ENCODE assay signal across 26 cellular contexts in genomic region chr7:94258418-94258817, GRCh38.
A peak's percentile ranks its signal among the peaks of the same experiment; 100 is the strongest.
DNase-seq lines count a peak whose midpoint lies in the region; TF ChIP-seq lines count a peak whose summit lies in the region.
"Had no signal": no experiment of that assay in that cellular context is flagged by ENCODE, and none has a peak within 500 bp of the region (broad histone marks: within the 10 kb centered on the region; RNA-seq: fewer than 3 reads in every experiment).

No MANE protein-coding gene starts in this region.

- no peak for TF ChIP-seq EP300 in neural cell (conservative IDR thresholded peaks at IDR 0.05; ENCODE audit: poor library complexity, severe bottlenecking)

- H3F3A ChIP-seq in neural cell (ENCODE audit: insufficient read depth, low read length, poor library complexity, severe bottlenecking), result peaks cover 3% of the 10 kb centered on the region

- H3K79me2 ChIP-seq in neural cell (replicated peaks; ENCODE audit: insufficient read depth, low read length), result no peaks in the 10 kb centered on the region

- H3K27ac ChIP-seq in WERI-Rb-1 (peak overlapping the region; percentile 74), neural cell (ENCODE audit: low read length) (peak overlapping the region; percentile 26)
- H3K27ac ChIP-seq: 22Rv1, RWPE1 had no signal

- H3K9me3 ChIP-seq in WERI-Rb-1 (ENCODE audit: severe bottlenecking) (no peaks in the 10 kb centered on the region), neural cell (ENCODE audit: low read length) (no peaks in the 10 kb centered on the region)
- H3K9me3 ChIP-seq: HAP-1, MG63 had no signal

- H3K27me3 ChIP-seq in WERI-Rb-1 (ENCODE audit: insufficient read depth, low read depth, severe bottlenecking) (no peaks in the 10 kb centered on the region), neural cell (ENCODE audit: insufficient read depth, low read depth, low read length) (no peaks in the 10 kb centered on the region)
- H3K27me3 ChIP-seq: MG63 had no signal

- no peak overlapping the region for H3K4me2 ChIP-seq in neural cell (ENCODE audit: low read length)

- no peaks in the 10 kb centered on the region for H4K20me1 ChIP-seq in neural cell (ENCODE audit: insufficient read depth)

- TF ChIP-seq RAD21 in neural cell (conservative IDR thresholded peaks at IDR 0.05), result no peak

- no peak overlapping the region for H3K9ac ChIP-seq in neural cell (ENCODE audit: low read length)

- H3K9me2 ChIP-seq in neural cell (ENCODE audit: insufficient read depth, low read length), result no peaks in the 10 kb centered on the region

- H3K36me3 ChIP-seq in WERI-Rb-1 (no peaks in the 10 kb centered on the region), neural cell (ENCODE audit: insufficient read depth, low read length) (no peaks in the 10 kb centered on the region)
- H3K36me3 ChIP-seq: HAP-1, MG63 had no signal

- H2AFZ ChIP-seq in neural cell (ENCODE audit: low read depth, low read length), result no peak overlapping the region

- peak; percentile 31 for DNase-seq in DMS 273 (lab: John Stamatoyannopoulos, UW; ENCODE audit: unreplicated experiment)
- no peak for DNase-seq in DMS 273 treated with DMSO at 0.1 percent for 48 hours (lab: John Stamatoyannopoulos, UW)
- DNase-seq in NCI-H69 (lab: John Stamatoyannopoulos, UW), result peak; percentile 12
- no peak for DNase-seq in WERI-Rb-1
- no peak for DNase-seq in stimulated activated CD8-positive, alpha-beta memory T cell treated with anti-CD3 and anti-CD28 coated beads, Interleukin-4, amount 100 ng/mL, for 48 hours
- DNase-seq in NOMO-1 treated with DMSO at 0.1 percent for 48 hours (lab: John Stamatoyannopoulos, UW; ENCODE audit: unreplicated experiment), result no peak
- DNase-seq in kidney glomerular epithelial cell (lab: John Stamatoyannopoulos, UW), result no peak
- DNase-seq: ACHN, Calu3, DMS53, GOT3, IMR-90, KG1, MG63, NCI-H1105 treated with DMSO at 0.1 percent for 48 hours, NCI-H146, NCI-H2029, NCI-H226, NCI-H510A, NCI-H774, SHP77 treated with DMSO at 0.1 percent for 48 hours, SW 1271 had no signal

- H3K4me3 ChIP-seq in WERI-Rb-1 (ENCODE audit: low read depth, low read length) (peak overlapping the region; percentile 43), neural cell (ENCODE audit: low read length) (no peak overlapping the region)
- H3K4me3 ChIP-seq: HAP-1, MG63 had no signal

- no peak for TF ChIP-seq CTCF in WERI-Rb-1 (IDR thresholded peaks at IDR 0.05; ENCODE audit: low read depth, low read length)
- TF ChIP-seq CTCF in neural cell (IDR thresholded peaks at IDR 0.05; ENCODE audit: poor library complexity, severe bottlenecking), result no peak

TF ChIP-seq in neural cell, 6 proteins besides CTCF, POLR2A, EP300 and RAD21:
- no peak for TF ChIP-seq REST (IDR thresholded peaks at IDR 0.05; ENCODE audit: borderline replicate concordance)
- no peak for TF ChIP-seq MXI1 (conservative IDR thresholded peaks at IDR 0.05; ENCODE audit: poor library complexity, severe bottlenecking)
- no peak for TF ChIP-seq TAF1 (IDR thresholded peaks at IDR 0.05; ENCODE audit: low read depth)
- no peak for TF ChIP-seq EZH2 (IDR thresholded peaks at IDR 0.05; ENCODE audit: borderline replicate concordance, insufficient read depth, low read length, poor library complexity, severe bottlenecking)
- no peak for TF ChIP-seq SMC3 (conservative IDR thresholded peaks at IDR 0.05; ENCODE audit: poor library complexity)
- TF ChIP-seq POLR2AphosphoS5 (IDR thresholded peaks at IDR 0.05), result no peak

Comparison
In these comparisons a context has a peak if more than half of its experiments do, and no peak if none do; other contexts are left out.
1. DNase-seq: peak in DMS 273 (single experiment) and NCI-H69 (single experiment); none in DMS 273 treated with DMSO at 0.1 percent for 48 hours (single experiment), WERI-Rb-1 (single experiment), stimulated activated CD8-positive, alpha-beta memory T cell treated with anti-CD3 and anti-CD28 coated beads, Interleukin-4, amount 100 ng/mL, for 48 hours (single experiment), NOMO-1 treated with DMSO at 0.1 percent for 48 hours (single experiment) and kidney glomerular epithelial cell (single experiment).